ENCODE assay signal across 9 cellular contexts in the genomic region with DNA sequence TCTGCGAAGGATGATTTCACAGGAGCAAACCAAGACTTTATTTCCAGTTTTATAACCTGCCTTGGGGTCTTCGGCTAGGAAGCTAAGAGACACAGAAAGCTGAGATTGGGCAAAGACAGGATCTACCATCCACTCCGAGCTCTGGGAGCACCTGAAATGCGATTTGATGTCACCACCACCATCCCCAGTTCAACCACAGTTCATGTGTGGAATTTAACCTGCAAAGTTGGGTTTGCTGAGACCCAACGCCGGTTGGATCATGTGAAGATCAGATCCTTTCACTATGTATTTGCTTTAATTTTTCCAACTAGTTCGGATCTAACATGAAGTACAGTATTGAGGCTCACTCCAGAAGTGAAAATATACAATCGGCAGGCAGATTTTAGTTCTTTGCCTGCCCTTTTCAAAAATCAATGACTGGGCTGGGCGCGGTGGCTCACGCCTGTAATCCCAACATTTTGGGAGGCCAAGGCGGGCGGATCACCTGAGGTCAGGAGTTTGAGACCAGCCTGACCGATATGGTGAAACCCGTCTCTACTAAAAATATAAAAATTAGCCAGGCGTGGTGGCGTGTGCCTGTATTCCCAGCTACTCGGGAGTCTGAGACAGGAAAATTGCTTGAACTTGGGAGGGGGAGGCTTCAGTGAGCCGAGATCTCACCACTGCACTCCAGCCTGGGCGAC. TPM values are rescaled to one million over a fixed set of nuclear protein-coding genes. Genes with fewer than 3 reads are reported as not detected.
DNase-seq lines count a peak whose midpoint lies in the region; TF ChIP-seq lines count a peak whose summit lies in the region.
"Had no signal": no experiment of that assay in that cellular context is flagged by ENCODE, and none has a peak within 500 bp of the region (broad histone marks: within the 10 kb centered on the region; RNA-seq: fewer than 3 reads in every experiment).

No MANE protein-coding gene starts in this region.

- peak overlapping the region; percentile 96 to 100 (median 98) for H3K4me3 Mint-ChIP-seq in brain

- H3K4me1 ChIP-seq in Karpas-422 (ENCODE audit: low read length) (peaks cover 46% of the 10 kb centered on the region), osteoblast (ENCODE audit: insufficient read depth, low read length) (peaks cover 21% of the 10 kb centered on the region)

- H3K9me3 Mint-ChIP-seq in brain: peaks cover 0 to 5% (median 1%) of the 10 kb centered on the region in 5 experiments

- peak overlapping the region; percentile 87 for H3K4me2 ChIP-seq in Karpas-422 (ENCODE audit: low read depth, low read length, poor library complexity, severe bottlenecking)
- H3K4me2 ChIP-seq in osteoblast (ENCODE audit: insufficient read depth, low read length): peak overlapping the region; percentile 98

- no peaks in the 10 kb centered on the region for H3K27me3 ChIP-seq in GM06990 (replicated peaks; ENCODE audit: control insufficient read depth, insufficient read depth, low read length)
- no peaks in the 10 kb centered on the region for H3K27me3 ChIP-seq in Karpas-422 (ENCODE audit: low read length)
- H3K27me3 ChIP-seq in osteoblast (ENCODE audit: insufficient read depth, low read length): no peaks in the 10 kb centered on the region

- no peaks in the 10 kb centered on the region; the same call in 1 of the 2 replicates for H4K20me1 ChIP-seq in Karpas-422 (ENCODE audit: insufficient read depth, low read depth, low read length)
- H4K20me1 ChIP-seq in osteoblast (ENCODE audit: insufficient read depth, low read length): peaks cover 23% of the 10 kb centered on the region

- peaks cover 48% of the 10 kb centered on the region for H3K4me1 Mint-ChIP-seq in brain

- H3K36me3 ChIP-seq in GM06990 (ENCODE audit: control insufficient read depth, insufficient read depth, low read length) (no peaks in the 10 kb centered on the region), Karpas-422 (ENCODE audit: insufficient read depth, low read length) (peaks cover 3% of the 10 kb centered on the region; the same call in 1 of the 2 replicates), osteoblast (ENCODE audit: insufficient read depth, low read length) (peaks cover 5% of the 10 kb centered on the region)

- H3K4me3 ChIP-seq in GM06990 (replicated peaks; ENCODE audit: low read depth, low read length) (peak overlapping the region; percentile 81), Karpas-422 (ENCODE audit: low read length) (peak overlapping the region; percentile 95), osteoblast (ENCODE audit: insufficient read depth, low read length) (no peak overlapping the region)

- no peaks in the 10 kb centered on the region for H3K9me2 ChIP-seq in Karpas-422 (replicated peaks; ENCODE audit: insufficient read depth, low read length)

- H3K27ac Mint-ChIP-seq in brain: peak overlapping the region in 4 of 5 experiments; percentile 98 to 99 (median 99)

- H2AFZ ChIP-seq in Karpas-422 (ENCODE audit: low read length): no peak overlapping the region
- H2AFZ ChIP-seq in osteoblast (ENCODE audit: low read length): no peak overlapping the region

- H3K27ac ChIP-seq in Karpas-422 (ENCODE audit: low read length): peak overlapping the region; percentile 89
- H3K27ac ChIP-seq in osteoblast (ENCODE audit: low read depth, low read length): no peak overlapping the region

- H3K79me2 ChIP-seq in Karpas-422 (ENCODE audit: low read length): peaks cover 32% of the 10 kb centered on the region
- H3K79me2 ChIP-seq in osteoblast (ENCODE audit: insufficient read depth, low read length): peaks cover 34% of the 10 kb centered on the region

- H3K36me3 Mint-ChIP-seq in brain: peaks cover 12% of the 10 kb centered on the region

- DNase-seq in GM06990 (ENCODE audit: extremely low read depth, insufficient read length): no peak
- DNase-seq in Karpas-422: peak; percentile 48
- no peak for DNase-seq in osteoblast (ENCODE audit: insufficient read length, low spot score, missing footprints)
- no peak for DNase-seq in NCI-H748 treated with DMSO at 0.1 percent for 48 hours (lab: John Stamatoyannopoulos, UW)
- no peak for DNase-seq in stimulated activated CD8-positive, alpha-beta memory T cell treated with anti-CD3 and anti-CD28 coated beads, Interleukin-4, amount 100 ng/mL, for 48 hours
- no peak for DNase-seq in NCI-H510A (lab: John Stamatoyannopoulos, UW)
- DNase-seq: dermis blood vessel endothelial cell; NK-92 treated with Interleukin-12 subunit alpha and Interleukin-12 subunit beta, amount 100 ng/mL, for 24 hours had no signal

- H3K9me3 ChIP-seq in Karpas-422 (ENCODE audit: low read length): no peaks in the 10 kb centered on the region
- H3K9me3 ChIP-seq in osteoblast (ENCODE audit: low read depth, low read length): no peaks in the 10 kb centered on the region

- H3K27me3 Mint-ChIP-seq in brain: peaks cover 19% of the 10 kb centered on the region

- H3K9ac ChIP-seq in Karpas-422 (ENCODE audit: low read length): peak overlapping the region; percentile 76

- TF ChIP-seq CTCF in GM06990 (IDR thresholded peaks at IDR 0.05; ENCODE audit: insufficient read depth, low read length, poor library complexity, severe bottlenecking) (no peak), brain (conservative IDR thresholded peaks at IDR 0.05) (no peak), osteoblast (IDR thresholded peaks at IDR 0.05; ENCODE audit: extremely low read depth, low read depth, low read length) (no peak)

RNA-seq across cellular contexts. Expression of a gene that starts 1.4 kb away (rescaled TPM):
- 25.4 and 37.4 TPM in 2 replicates for total RNA-seq in Karpas-422 (2014; rRNA removed; shearing (Covaris generic); ENCODE audit: low replicate concordance)
- 23.2 TPM for polyA plus RNA-seq in brain (ENCODE audit: insufficient read depth, low read depth, low replicate concordance)
- total RNA-seq in osteoblast: 37.7 and 40.5 TPM in 2 replicates

RNA-seq across cellular contexts. Expression of a gene that starts 39.2 kb away (rescaled TPM):
- total RNA-seq in Karpas-422 (2014; rRNA removed; shearing (Covaris generic); ENCODE audit: low replicate concordance): 0.04 and 0.07 TPM in 2 replicates
- 27.2 TPM for polyA plus RNA-seq in brain (ENCODE audit: insufficient read depth, low read depth, low replicate concordance)
- total RNA-seq in osteoblast: 16.3 and 18.6 TPM in 2 replicates

Comparison
In these comparisons a context has a peak if more than half of its experiments do, and no peak if none do; other contexts are left out.
1. RNA of a gene that starts 39.2 kb away (total RNA-seq): 16.3 to 18.6 TPM in osteoblast; 0.04 to 0.07 TPM in Karpas-422; every median in the first group is over 10 times any median in the second.